Comparison of ENCODE assay signal across 9 cellular contexts in the genomic region with DNA sequence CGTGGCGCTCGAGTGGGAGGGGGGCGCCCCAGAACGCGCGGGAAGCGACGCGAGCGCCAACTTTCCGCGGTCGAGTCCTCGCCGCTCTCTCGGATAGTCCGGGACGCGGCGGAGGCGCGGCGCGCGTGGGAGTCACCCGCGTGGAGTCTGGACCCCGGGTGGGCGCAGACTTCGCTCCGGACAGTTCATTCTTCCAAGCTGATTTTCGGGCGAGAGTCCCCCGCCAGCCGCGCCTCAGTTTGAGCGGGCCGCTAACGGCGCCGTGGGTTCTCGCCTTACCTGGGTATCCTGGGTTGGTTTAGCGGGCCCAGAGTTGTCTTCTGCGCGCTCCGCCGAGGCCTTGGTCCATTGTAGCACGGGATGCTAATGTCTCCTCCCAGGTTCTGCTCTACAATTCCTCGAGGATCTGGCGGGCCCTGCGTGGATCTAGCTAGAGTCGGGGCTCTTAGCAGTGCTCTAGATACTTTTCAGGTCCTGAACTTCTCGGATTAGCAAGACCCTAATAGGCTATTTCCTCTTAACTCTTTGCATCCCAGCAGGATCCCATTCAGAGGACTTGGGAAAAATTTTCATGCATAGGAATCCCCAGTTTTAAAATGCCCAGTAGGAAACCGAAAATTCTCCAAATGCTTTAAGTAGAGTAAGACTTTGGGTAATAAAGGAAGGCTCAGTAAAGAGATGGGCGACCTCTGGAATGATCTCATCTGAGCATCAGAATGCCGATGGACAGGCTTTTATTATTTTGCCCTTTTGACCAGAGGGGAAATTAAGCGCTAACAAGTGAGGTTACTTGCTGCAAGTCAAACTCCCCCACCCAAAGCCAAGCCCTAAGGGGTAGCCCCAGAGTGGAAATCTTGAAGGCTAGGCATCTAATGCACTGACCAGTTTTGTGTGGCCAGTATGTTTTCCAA. TPM values are rescaled to one million over a fixed set of nuclear protein-coding genes. Genes with fewer than 3 reads are reported as not detected.
A peak's percentile ranks its signal among the peaks of the same experiment; 100 is the strongest.
DNase-seq lines count a peak whose midpoint lies in the region; ATAC-seq and TF ChIP-seq lines count a peak whose summit lies in the region.
"Had no signal": no experiment of that assay in that cellular context is flagged by ENCODE, and none has a peak within 500 bp of the region (broad histone marks: within the 10 kb centered on the region; RNA-seq: fewer than 3 reads in every experiment).

No MANE protein-coding gene starts in this region.

- peak overlapping the region; percentile 92 for H2AFZ ChIP-seq in osteoblast (ENCODE audit: low read length)

- H3K79me2 ChIP-seq in osteoblast (ENCODE audit: insufficient read depth, low read length): peaks cover 38% of the 10 kb centered on the region

- peak in 1 of 2 donors; percentile 7 for TF ChIP-seq POLR2A in gastroesophageal sphincter (IDR thresholded peaks at IDR 0.05)

- DNase-seq in BJ (ENCODE audit: low read depth): no peak
- DNase-seq in HuH-7 (ENCODE audit: low spot score): peak; percentile 56
- peak; percentile 35 for DNase-seq in activated T-cell treated with anti-CD3 and anti-CD28 coated beads, Interleukin-2, amount 50 U/mL, for 1 hour
- DNase-seq in osteoblast (ENCODE audit: insufficient read length, low spot score, missing footprints): peak; percentile 82
- DNase-seq in NCI-H146 treated with DMSO at 0.1 percent for 48 hours (lab: John Stamatoyannopoulos, UW; ENCODE audit: unreplicated experiment): no peak
- no peak for DNase-seq in T1000 (lab: John Stamatoyannopoulos, UW)
- DNase-seq in NCI-H524 treated with DMSO at 0.1 percent for 48 hours (lab: John Stamatoyannopoulos, UW): no peak

- POLR2A ChIA-PET in BJ (lab: Charles Lee): no interaction called here

- H3K9me3 ChIP-seq in gastroesophageal sphincter: no peaks in the 10 kb centered on the region
- no peaks in the 10 kb centered on the region for H3K9me3 ChIP-seq in osteoblast (ENCODE audit: low read depth, low read length)

- H3K27ac ChIP-seq in gastroesophageal sphincter: peak overlapping the region; percentile 75 to 98 (median 94)
- H3K27ac ChIP-seq in osteoblast (ENCODE audit: low read depth, low read length): peak overlapping the region; percentile 31

- WGBS in gastroesophageal sphincter (ENCODE audit: low coverage in 1 of 2), 2 donors: 15 to 65% methylated on average over 3 to 14 of the region's 58 CpGs

- H3K27me3 ChIP-seq in BJ (ENCODE audit: control insufficient read depth, insufficient read depth, low read length) (no peaks in the 10 kb centered on the region), gastroesophageal sphincter (peaks cover 44% of the 10 kb centered on the region), osteoblast (ENCODE audit: insufficient read depth, low read length) (no peaks in the 10 kb centered on the region)

- peaks cover 2% of the 10 kb centered on the region for H4K20me1 ChIP-seq in osteoblast (ENCODE audit: insufficient read depth, low read length)

- ATAC-seq in gastroesophageal sphincter: peak; percentile 57

- H3K4me3 ChIP-seq in BJ (ENCODE audit: low read depth, low read length) (peak overlapping the region; percentile 83), gastroesophageal sphincter (peak overlapping the region; percentile 78 to 86), osteoblast (ENCODE audit: insufficient read depth, low read length) (peak overlapping the region; percentile 85)

- CTCF ChIA-PET in BJ (lab: Yijun Ruan, JAX): interaction anchor here (0.9 to 5.8 kb wide), 8 partner anchors 14 to 56 kb away, joined by 3 to 34 read pairs (median 4); a partner anchor contains a TSS

- TF ChIP-seq EP300 in gastroesophageal sphincter (IDR thresholded peaks at IDR 0.05): no peak

- H3K36me3 ChIP-seq in BJ (ENCODE audit: control insufficient read depth, insufficient read depth, low read length) (no peaks in the 10 kb centered on the region), gastroesophageal sphincter (no peaks in the 10 kb centered on the region), osteoblast (ENCODE audit: insufficient read depth, low read length) (no peaks in the 10 kb centered on the region)

- peaks cover 0 to 54% (median 4%) of the 10 kb centered on the region in 3 donors for H3K4me1 ChIP-seq in gastroesophageal sphincter
- H3K4me1 ChIP-seq in osteoblast (ENCODE audit: insufficient read depth, low read length): peaks cover 19% of the 10 kb centered on the region

- TF ChIP-seq CTCF in BJ (IDR thresholded peaks at IDR 0.05; ENCODE audit: insufficient read depth, low read depth, low read length) (no peak), gastroesophageal sphincter (IDR thresholded peaks at IDR 0.05) (no peak), osteoblast (IDR thresholded peaks at IDR 0.05; ENCODE audit: extremely low read depth, low read depth, low read length) (no peak)

- peak overlapping the region; percentile 88 for H3K4me2 ChIP-seq in osteoblast (ENCODE audit: insufficient read depth, low read length)

RNA-seq across cellular contexts. Expression of a gene that starts 0.5 kb away (rescaled TPM):
- 26.5 and 32.2 TPM in 2 replicates for polyA plus RNA-seq in BJ (2011; rRNA removed)
- 44.3 and 53.8 TPM in 2 replicates for polyA minus RNA-seq in BJ (2011; rRNA and poly(A)+ RNA removed)
- 10 to 100 TPM; 28.2 to 78.3 (median 44.5) TPM for total RNA-seq in gastroesophageal sphincter
- 10.3 and 10.5 TPM in 2 replicates for total RNA-seq in osteoblast

RNA-seq across cellular contexts. Expression of a gene that starts 17.1 kb away (rescaled TPM):
- not detected in 2 replicates for polyA plus RNA-seq in BJ (2011; rRNA removed)
- polyA minus RNA-seq in BJ (2011; rRNA and poly(A)+ RNA removed): not detected in 2 replicates
- total RNA-seq in gastroesophageal sphincter (1 to 10 TPM; 1.1 to 2.5 (median 1.5) TPM), osteoblast (not detected in 2 replicates)
- total RNA-seq: pulmonary artery endothelial cell had no signal

Comparison
In these comparisons a context has a peak if more than half of its experiments do, and no peak if none do; other contexts are left out.
1. DNase-seq: peak in HuH-7 (single experiment), activated T-cell treated with anti-CD3 and anti-CD28 coated beads, Interleukin-2, amount 50 U/mL, for 1 hour (single experiment) and osteoblast (single experiment); none in BJ (single experiment), NCI-H146 treated with DMSO at 0.1 percent for 48 hours (single experiment), T1000 (single experiment) and NCI-H524 treated with DMSO at 0.1 percent for 48 hours (single experiment).
2. Peak in every context shown above with its lines, with median percentiles within 50 percentile points of each other: H3K4me3 ChIP-seq.